28 cellular contexts compared by ENCODE assay signal in genomic region chr16:54458923-54459322, GRCh38.
DNase-seq lines count a peak whose midpoint lies in the region; ATAC-seq, FAIRE-seq and TF ChIP-seq lines count a peak whose summit lies in the region.
"Had no signal": no experiment of that assay in that cellular context is flagged by ENCODE, and none has a peak within 500 bp of the region (broad histone marks: within the 10 kb centered on the region; RNA-seq: fewer than 3 reads in every experiment).

No MANE protein-coding gene starts in this region.

- H3K27ac Mint-ChIP-seq in nephron progenitor cell (no peak overlapping the region), GM23338 (no peak overlapping the region)
- H3K27ac Mint-ChIP-seq: CD4-positive, alpha-beta memory T cell; CD4-positive, CD25-positive, alpha-beta regulatory T cell; CD8-positive, alpha-beta memory T cell had no signal

- peak overlapping the region; percentile 66 to 74 for H3K27ac ChIP-seq in liver (ENCODE audit: low read depth in 1 of 2, low read length in 2 of 2)
- H3K27ac ChIP-seq in HepG2 (ENCODE audit: extremely low read length, insufficient read depth, low read length) = no peak overlapping the region
- no peak overlapping the region for H3K27ac ChIP-seq in GM23338 (ENCODE audit: low read depth)
- H3K27ac ChIP-seq: BLaER1 had no signal

- TF ChIP-seq RAD21 in liver (IDR thresholded peaks at IDR 0.05) = no peak
- TF ChIP-seq RAD21 in HepG2 (CRISPR knock-in tag; IDR thresholded peaks at IDR 0.05) = no peak

- H3K9ac ChIP-seq in liver (ENCODE audit: low read depth in 1 of 2, low read length in 2 of 2) (peak overlapping the region in 1 of 2 donors; percentile 51), HepG2 (ENCODE audit: insufficient read depth, low read depth, low read length) (no peak overlapping the region)
- H3K9ac ChIP-seq: BLaER1 had no signal

- BruUV-seq in HepG2 (replicated peaks; lab: Mats Ljungman, UMichigan) = no TSS peak

- H3F3A ChIP-seq in GM23338 (replicated peaks; ENCODE audit: low read depth) = no peaks in the 10 kb centered on the region

- POLR2A ChIA-PET in HepG2 (lab: Yijun Ruan, JAX) = no interaction called here

- WGBS in liver = 32% methylated on average over 1 of the region's 1 CpG
- 0% methylated on average over 1 of the region's 1 CpG for WGBS in HepG2 (ENCODE audit: low lambda C conversion rate)

- H3K4me1 ChIP-seq in liver (ENCODE audit: control insufficient read depth in 4 of 4, insufficient read depth in 4 of 4, low read length in 3 of 4) (peaks cover 2 to 16% (median 10%) of the 10 kb centered on the region in 4 donors), HepG2 (ENCODE audit: insufficient read depth, low read length) (no peaks in the 10 kb centered on the region), GM23338 (ENCODE audit: insufficient read depth) (peaks cover 41% of the 10 kb centered on the region)
- H3K4me1 ChIP-seq: BE2C had no signal

- H3K79me2 ChIP-seq in HepG2 (ENCODE audit: insufficient read depth, low read length) (no peaks in the 10 kb centered on the region), GM23338 (replicated peaks; ENCODE audit: insufficient read depth) (no peaks in the 10 kb centered on the region)

- TF ChIP-seq CTCF in liver (IDR thresholded peaks at IDR 0.05; ENCODE audit: low read depth, low read length, missing input control) = no peak
- no peak for TF ChIP-seq CTCF in HepG2 (CRISPR knock-in tag; IDR thresholded peaks at IDR 0.05)
- TF ChIP-seq CTCF in nephron progenitor cell (IDR thresholded peaks at IDR 0.05) = no peak
- no peak for TF ChIP-seq CTCF in GM23338 (conservative IDR thresholded peaks at IDR 0.05; ENCODE audit: low read depth in 2 of 2)

- no peak overlapping the region for H2AFZ ChIP-seq in HepG2 (ENCODE audit: low read length)
- H2AFZ ChIP-seq in GM23338 = no peak overlapping the region

- TF ChIP-seq EP300 in HepG2 (IDR thresholded peaks at IDR 0.05; ENCODE audit: low read depth in 2 of 2, low read length in 2 of 2) = no peak
- no peak for TF ChIP-seq EP300 in HepG2 (CRISPR knock-in tag; IDR thresholded peaks at IDR 0.05; ENCODE audit: borderline replicate concordance)

- ATAC-seq in HepG2 = no peak
- peak; percentile 70 for ATAC-seq in left lobe of liver
- no peak for ATAC-seq in GM23338
- ATAC-seq: GM12878 had no signal

- H3K9me3 ChIP-seq in liver (ENCODE audit: control insufficient read depth in 4 of 4, low read length in 3 of 4) (peaks cover 0 to 2% (median under 1%) of the 10 kb centered on the region in 4 donors), HepG2 (ENCODE audit: low read length) (peaks cover 14% of the 10 kb centered on the region)
- H3K9me3 ChIP-seq: BE2C had no signal

- H3K4me1 Mint-ChIP-seq in nephron progenitor cell = peaks cover 63% of the 10 kb centered on the region
- peaks cover 48% of the 10 kb centered on the region for H3K4me1 Mint-ChIP-seq in GM23338
- H3K4me1 Mint-ChIP-seq: CD4-positive, CD25-positive, alpha-beta regulatory T cell; CD8-positive, alpha-beta memory T cell had no signal

- H3K27me3 ChIP-seq in liver (ENCODE audit: control insufficient read depth in 4 of 4, insufficient read depth in 4 of 4, low read length in 3 of 4) (no peaks in the 10 kb centered on the region), HepG2 (ENCODE audit: control insufficient read depth in 1 of 2, insufficient read depth in 2 of 2, low read length in 2 of 2) (peaks cover 0 to 8% of the 10 kb centered on the region in 2 experiments; a peak in 1 of 5 replicates), GM23338 (ENCODE audit: insufficient read depth) (no peaks in the 10 kb centered on the region)
- H3K27me3 ChIP-seq: BE2C, BLaER1 had no signal

- H4K20me1 ChIP-seq in HepG2 (ENCODE audit: insufficient read depth, low read length) = no peaks in the 10 kb centered on the region
- H4K20me1 ChIP-seq in GM23338 (replicated peaks; ENCODE audit: insufficient read depth) = no peaks in the 10 kb centered on the region
- H4K20me1 ChIP-seq: BLaER1 had no signal

- no peak for TF ChIP-seq POLR2A in HepG2 (IDR thresholded peaks at IDR 0.05; ENCODE audit: insufficient read depth in 1 of 2, low read depth in 2 of 2, low read length in 2 of 2)

- H3K36me3 ChIP-seq in liver (ENCODE audit: control insufficient read depth in 4 of 4, insufficient read depth in 3 of 4, low read depth in 1 of 4, low read length in 3 of 4) (no peaks in the 10 kb centered on the region), HepG2 (replicated peaks in 1 of 2; ENCODE audit: control insufficient read depth in 1 of 2, insufficient read depth in 2 of 2, low read length in 2 of 2) (no peaks in the 10 kb centered on the region), GM23338 (ENCODE audit: insufficient read depth) (no peaks in the 10 kb centered on the region)
- H3K36me3 ChIP-seq: BE2C had no signal

- no peak overlapping the region for H3K4me3 ChIP-seq in liver (ENCODE audit: low read depth in 1 of 3, low read length in 3 of 3)
- H3K4me3 ChIP-seq in HepG2 (replicated peaks in 1 of 3; ENCODE audit: insufficient read depth in 1 of 3, low read depth in 2 of 3, low read length in 3 of 3) = no peak overlapping the region
- no peak overlapping the region for H3K4me3 ChIP-seq in GM23338
- H3K4me3 ChIP-seq: BLaER1, GM12878 had no signal

- CTCF ChIA-PET in HepG2 (lab: Yijun Ruan, JAX; ENCODE audit: low intra/inter-chr PET ratio, low total read pairs) = no interaction called here

- peaks cover 19% of the 10 kb centered on the region for H3K9me3 Mint-ChIP-seq in nephron progenitor cell
- H3K9me3 Mint-ChIP-seq in GM23338 = peaks cover 8% of the 10 kb centered on the region; the same call in 2 of the 3 replicates

- H3K27me3 Mint-ChIP-seq in nephron progenitor cell (ENCODE audit: low read depth, poor library complexity) = peaks cover 20% of the 10 kb centered on the region
- H3K27me3 Mint-ChIP-seq in GM23338 (ENCODE audit: insufficient read depth, low read depth, poor library complexity) = peaks cover 2% of the 10 kb centered on the region
- H3K27me3 Mint-ChIP-seq: CD4-positive, alpha-beta memory T cell; CD4-positive, CD25-positive, alpha-beta regulatory T cell had no signal

- H3K36me3 Mint-ChIP-seq in nephron progenitor cell (ENCODE audit: low read depth) = peaks cover 8% of the 10 kb centered on the region
- H3K36me3 Mint-ChIP-seq in GM23338 (ENCODE audit: low read depth) = peaks cover 6% of the 10 kb centered on the region
- H3K36me3 Mint-ChIP-seq: CD14-positive monocyte; CD4-positive, alpha-beta memory T cell; CD4-positive, CD25-positive, alpha-beta regulatory T cell; CD8-positive, alpha-beta memory T cell had no signal

- 0 out of 2 replicates have a peak, but pooled peaks cover 3% of the 10 kb centered on the region for H3K9me2 ChIP-seq in GM23338 (ENCODE audit: insufficient read depth)

- FAIRE-seq in HepG2 (lab: Jason Lieb, UNC) = no peak
- FAIRE-seq: A204.1, GM12878, GM12892, GM19239 had no signal

- in situ Hi-C loops in HepG2 (cut with HindIII; ENCODE audit: extremely low pct_ligation_motif_present, low pct_unique_long_range_greater_than_20kb) = no loop called here

- H3K4me2 ChIP-seq in HepG2 (ENCODE audit: low read depth, low read length) = no peak overlapping the region
- H3K4me2 ChIP-seq in GM23338 = no peak overlapping the region
- H3K4me2 ChIP-seq: BLaER1 had no signal

- intact Hi-C loops in HepG2 (cut with micrococcal nuclease; ENCODE audit: unreplicated experiment) = no loop called here

- H3K4me3 Mint-ChIP-seq in nephron progenitor cell = peak overlapping the region; percentile 18
- no peak overlapping the region for H3K4me3 Mint-ChIP-seq in GM23338
- H3K4me3 Mint-ChIP-seq: CD4-positive, alpha-beta memory T cell; CD4-positive, CD25-positive, alpha-beta regulatory T cell; CD8-positive, alpha-beta memory T cell had no signal

- DNase-seq in HepG2 (ENCODE audit: low spot score) (no peak), left lobe of liver (ENCODE audit: low spot score) (no peak), nephron progenitor cell (no peak), HuH-7 (ENCODE audit: low spot score) (no peak), NOMO-1 (lab: John Stamatoyannopoulos, UW; ENCODE audit: unreplicated experiment in 2 of 2) (no peak), GM23338 (ENCODE audit: low spot score) (no peak)
- DNase-seq: 8988T; ACHN; BE2C; C1 segment of cervical spinal cord; CD4-positive, alpha-beta memory T cell; CD4-positive, CD25-positive, alpha-beta regulatory T cell; CD8-positive, alpha-beta memory T cell; COR-L47; DMS 273 treated with DMSO at 0.1 percent for 48 hours; DMS153; DMS53; DMS79; DND-41; EL; GDM1 had no signal

TF ChIP-seq in liver, 16 proteins besides CTCF, POLR2A, EP300 and RAD21:
- TF ChIP-seq RXRA (IDR thresholded peaks at IDR 0.05) (peak in 1 of 2 donors; percentile 53), HNF4A (conservative IDR thresholded peaks at IDR 0.05) (peak in 1 of 2 donors; percentile 30), MAX (IDR thresholded peaks at IDR 0.05) (no peak)
TF ChIP-seq in liver: peak in this region for 2.

TF ChIP-seq in HepG2, 621 proteins besides CTCF, POLR2A, EP300 and RAD21 (continues in another document):
- TF ChIP-seq HOXA5 (CRISPR knock-in tag; IDR thresholded peaks at IDR 0.05) (no peak), ZNF460 (CRISPR knock-in tag; IDR thresholded peaks at IDR 0.05; ENCODE audit: borderline replicate concordance) (no peak), ZNF33A (CRISPR knock-in tag; IDR thresholded peaks at IDR 0.05; ENCODE audit: borderline replicate concordance) (no peak), U2AF2 (IDR thresholded peaks at IDR 0.05; ENCODE audit: low read depth, low read length) (no peak)

TF ChIP-seq in GM23338, 12 proteins besides CTCF, POLR2A, EP300 and RAD21 (continues in another document):
- TF ChIP-seq EZH2 (IDR thresholded peaks at IDR 0.05; ENCODE audit: low read depth, unreplicated experiment) (no peak), POLR2AphosphoS5 (IDR thresholded peaks at IDR 0.05; ENCODE audit: low read depth) (no peak)

Comparison
In these comparisons a context has a peak if more than half of its experiments do, and no peak if none do; other contexts are left out.
1. H3K27ac ChIP-seq: peak in liver (2 of 2); none in HepG2 (single experiment) and GM23338 (single experiment).